ENCODE assay signal across 21 cellular contexts in the genomic region with DNA sequence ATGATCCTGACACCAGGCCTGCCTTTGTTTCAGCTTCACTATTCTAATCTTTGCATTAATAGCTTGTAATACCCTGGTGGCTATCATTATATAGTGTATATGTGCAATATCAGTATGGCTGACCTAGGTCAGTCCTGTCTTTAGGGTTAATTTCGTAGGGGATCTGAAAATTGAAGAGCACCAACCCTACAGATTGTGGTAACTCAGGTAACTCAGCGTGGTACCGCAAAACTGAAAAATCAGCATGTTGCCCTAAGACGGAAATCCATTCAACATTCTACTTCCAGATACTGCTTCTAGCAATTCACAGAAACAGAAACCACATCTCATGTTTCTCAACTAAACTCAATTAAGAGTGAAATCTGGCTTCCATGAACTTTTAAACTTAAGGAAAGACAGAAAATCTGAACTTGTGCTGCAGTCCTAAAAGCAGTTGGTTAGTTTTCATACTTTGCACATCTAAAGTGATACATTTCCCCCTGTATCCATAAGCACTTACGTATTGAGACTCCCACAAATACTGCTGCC.
"Had no signal": no experiment of that assay in that cellular context is flagged by ENCODE, and none has a peak within 500 bp of the region (broad histone marks: within the 10 kb centered on the region; RNA-seq: fewer than 3 reads in every experiment).

No MANE protein-coding gene starts in this region.

- H3K9me3 Mint-ChIP-seq: T-cell had no signal

- H3K27ac Mint-ChIP-seq: activated naive CD4-positive, alpha-beta T cell treated with anti-CD3 and anti-CD28 coated beads, Interleukin-2, amount 50 U/mL, for 72 hours; T-cell had no signal

- H3K9me3 ChIP-seq: SJSA1 had no signal

- H3K27ac ChIP-seq: SJSA1, VCaP had no signal

- H3K27me3 Mint-ChIP-seq: T-cell had no signal

- FAIRE-seq: colon, RCC 7860 had no signal

- H3K27me3 ChIP-seq: SJSA1 had no signal

- H3K4me3 Mint-ChIP-seq: T-cell had no signal

- H3K4me3 ChIP-seq: SJSA1 had no signal

- H3K4me1 ChIP-seq: SJSA1 had no signal

- DNase-seq: activated CD4-positive, alpha-beta T cell treated with anti-CD3 and anti-CD28 coated beads for 4 hours; activated CD4-positive, alpha-beta T cell treated with anti-CD3 and anti-CD28 coated beads, Interleukin-2, amount 50 U/mL, for 48 hours; activated CD4-positive, CD25-positive, alpha-beta regulatory T cell; activated T-cell treated with anti-CD3 and anti-CD28 coated beads for 4 hours; cerebellar nuclear complex; Karpas-422; MM.1S; NCI-H1105; NCI-H1436; NCI-H1694 treated with DMSO at 0.1 percent for 48 hours; NCI-H2029 treated with DMSO at 0.1 percent for 48 hours; NCI-H510A treated with DMSO at 0.1 percent for 48 hours; NCI-H69; PC-3; SHP77; T-cell had no signal

- ATAC-seq: activated naive CD4-positive, alpha-beta T cell treated with anti-CD3 and anti-CD28 coated beads, Interleukin-2, amount 50 U/mL, for 72 hours; PC-3; T-cell had no signal
